Comparison of ENCODE assay signal across 1 cellular context in genomic region chr20:47501483-47502270, GRCh38.
TF ChIP-seq lines count a peak whose summit lies in the region.

Gene NCOA3, plus strand, starts transcription at chr20:47501887. Its CDS starts 120,361 bp downstream, at chr20:47622248.

TF ChIP-seq in HepG2, 621 proteins besides CTCF, POLR2A, EP300 and RAD21 (continued from another document and continues in another):
- peak; percentile 98 for TF ChIP-seq ZBTB25 (CRISPR knock-in tag; IDR thresholded peaks at IDR 0.05)
- peak; percentile 98 for TF ChIP-seq ASH2L (IDR thresholded peaks at IDR 0.05; ENCODE audit: insufficient read length, low read depth, low read length)
- no peak; the same call in 1 of the 2 replicates for TF ChIP-seq FOXC1 (CRISPR knock-in tag; IDR thresholded peaks at IDR 0.05; ENCODE audit: borderline replicate concordance)
- peak; percentile 69; the same call in 1 of the 2 replicates for TF ChIP-seq ARID2 (CRISPR knock-in tag; IDR thresholded peaks at IDR 0.05; ENCODE audit: borderline replicate concordance)
- peak; percentile 42; the same call in 1 of the 2 replicates for TF ChIP-seq HMG20A (CRISPR knock-in tag; IDR thresholded peaks at IDR 0.05; ENCODE audit: borderline replicate concordance)
- TF ChIP-seq, protein P1, sequence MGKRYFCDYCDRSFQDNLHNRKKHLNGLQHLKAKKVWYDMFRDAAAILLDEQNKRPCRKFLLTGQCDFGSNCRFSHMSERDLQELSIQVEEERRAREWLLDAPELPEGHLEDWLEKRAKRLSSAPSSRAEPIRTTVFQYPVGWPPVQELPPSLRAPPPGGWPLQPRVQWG (CRISPR knock-in tag; IDR thresholded peaks at IDR 0.05; ENCODE audit: borderline replicate concordance, low read depth), result peak; percentile 92; the same call in 1 of the 2 replicates
- TF ChIP-seq KDM3A (CRISPR knock-in tag; IDR thresholded peaks at IDR 0.05; ENCODE audit: low read depth), result peak; percentile 99
- peak; percentile 58 for TF ChIP-seq ZNF879 (CRISPR knock-in tag; IDR thresholded peaks at IDR 0.05)
- peak; percentile 65 for TF ChIP-seq ZNF232 (CRISPR knock-in tag; IDR thresholded peaks at IDR 0.05; ENCODE audit: borderline replicate concordance)
- peak; percentile 84; the same call in 1 of the 2 replicates for TF ChIP-seq ZBTB3 (CRISPR knock-in tag; IDR thresholded peaks at IDR 0.05; ENCODE audit: borderline replicate concordance, low read depth)
- TF ChIP-seq LCORL (IDR thresholded peaks at IDR 0.05), result no peak
- TF ChIP-seq LCORL (CRISPR knock-in tag; IDR thresholded peaks at IDR 0.05), result peak; percentile 95
- no peak for TF ChIP-seq ZNF10 (CRISPR knock-in tag; IDR thresholded peaks at IDR 0.05; ENCODE audit: borderline replicate concordance, low read depth)
- TF ChIP-seq DZIP1 (CRISPR knock-in tag; IDR thresholded peaks at IDR 0.05), result peak; percentile 91; the same call in 1 of the 2 replicates
- TF ChIP-seq SMAD1 (CRISPR knock-in tag; IDR thresholded peaks at IDR 0.05; ENCODE audit: borderline replicate concordance, low read depth), result peak; percentile 100
- TF ChIP-seq NONO (IDR thresholded peaks at IDR 0.05), result no peak
- peak; percentile 96 for TF ChIP-seq NONO (CRISPR knock-in tag; conservative IDR thresholded peaks at IDR 0.05)
- TF ChIP-seq, protein P2, sequence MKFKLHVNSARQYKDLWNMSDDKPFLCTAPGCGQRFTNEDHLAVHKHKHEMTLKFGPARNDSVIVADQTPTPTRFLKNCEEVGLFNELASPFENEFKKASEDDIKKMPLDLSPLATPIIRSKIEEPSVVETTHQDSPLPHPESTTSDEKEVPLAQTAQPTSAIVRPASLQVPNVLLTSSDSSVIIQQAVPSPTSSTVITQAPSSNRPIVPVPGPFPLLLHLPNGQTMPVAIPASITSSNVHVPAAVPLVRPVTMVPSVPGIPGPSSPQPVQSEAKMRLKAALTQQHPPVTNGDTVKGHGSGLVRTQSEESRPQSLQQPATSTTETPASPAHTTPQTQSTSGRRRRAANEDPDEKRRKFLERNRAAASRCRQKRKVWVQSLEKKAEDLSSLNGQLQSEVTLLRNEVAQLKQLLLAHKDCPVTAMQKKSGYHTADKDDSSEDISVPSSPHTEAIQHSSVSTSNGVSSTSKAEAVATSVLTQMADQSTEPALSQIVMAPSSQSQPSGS (CRISPR knock-in tag; IDR thresholded peaks at IDR 0.05), result peak; percentile 96
- TF ChIP-seq ZNF34 (CRISPR knock-in tag; IDR thresholded peaks at IDR 0.05; ENCODE audit: borderline replicate concordance), result 0 out of 2 replicates have a peak, but pooled peaks have one; percentile 94
- TF ChIP-seq HNRNPK (IDR thresholded peaks at IDR 0.05; ENCODE audit: low read depth, low read length, poor library complexity, severe bottlenecking), result peak; percentile 97
- peak; percentile 90 for TF ChIP-seq REXO4 (CRISPR knock-in tag; IDR thresholded peaks at IDR 0.05; ENCODE audit: borderline replicate concordance)
- peak; percentile 88 for TF ChIP-seq ZBTB2 (CRISPR knock-in tag; IDR thresholded peaks at IDR 0.05; ENCODE audit: low read depth)
- TF ChIP-seq, protein P3, sequence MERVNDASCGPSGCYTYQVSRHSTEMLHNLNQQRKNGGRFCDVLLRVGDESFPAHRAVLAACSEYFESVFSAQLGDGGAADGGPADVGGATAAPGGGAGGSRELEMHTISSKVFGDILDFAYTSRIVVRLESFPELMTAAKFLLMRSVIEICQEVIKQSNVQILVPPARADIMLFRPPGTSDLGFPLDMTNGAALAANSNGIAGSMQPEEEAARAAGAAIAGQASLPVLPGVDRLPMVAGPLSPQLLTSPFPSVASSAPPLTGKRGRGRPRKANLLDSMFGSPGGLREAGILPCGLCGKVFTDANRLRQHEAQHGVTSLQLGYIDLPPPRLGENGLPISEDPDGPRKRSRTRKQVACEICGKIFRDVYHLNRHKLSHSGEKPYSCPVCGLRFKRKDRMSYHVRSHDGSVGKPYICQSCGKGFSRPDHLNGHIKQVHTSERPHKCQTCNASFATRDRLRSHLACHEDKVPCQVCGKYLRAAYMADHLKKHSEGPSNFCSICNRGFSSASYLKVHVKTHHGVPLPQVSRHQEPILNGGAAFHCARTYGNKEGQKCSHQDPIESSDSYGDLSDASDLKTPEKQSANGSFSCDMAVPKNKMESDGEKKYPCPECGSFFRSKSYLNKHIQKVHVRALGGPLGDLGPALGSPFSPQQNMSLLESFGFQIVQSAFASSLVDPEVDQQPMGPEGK (CRISPR knock-in tag; IDR thresholded peaks at IDR 0.05), result peak; percentile 87
- TF ChIP-seq YEATS2 (CRISPR knock-in tag; IDR thresholded peaks at IDR 0.05; ENCODE audit: borderline replicate concordance), result peak; percentile 92
- no peak for TF ChIP-seq ATF1 (CRISPR knock-in tag; IDR thresholded peaks at IDR 0.05)
- TF ChIP-seq THRA (CRISPR knock-in tag; IDR thresholded peaks at IDR 0.05; ENCODE audit: borderline replicate concordance), result peak; percentile 91
- peak; percentile 72; the same call in 1 of the 2 replicates for TF ChIP-seq ZBTB42 (CRISPR knock-in tag; IDR thresholded peaks at IDR 0.05)
- TF ChIP-seq RBAK (CRISPR knock-in tag; IDR thresholded peaks at IDR 0.05), result peak; percentile 78
- TF ChIP-seq, protein P4, sequence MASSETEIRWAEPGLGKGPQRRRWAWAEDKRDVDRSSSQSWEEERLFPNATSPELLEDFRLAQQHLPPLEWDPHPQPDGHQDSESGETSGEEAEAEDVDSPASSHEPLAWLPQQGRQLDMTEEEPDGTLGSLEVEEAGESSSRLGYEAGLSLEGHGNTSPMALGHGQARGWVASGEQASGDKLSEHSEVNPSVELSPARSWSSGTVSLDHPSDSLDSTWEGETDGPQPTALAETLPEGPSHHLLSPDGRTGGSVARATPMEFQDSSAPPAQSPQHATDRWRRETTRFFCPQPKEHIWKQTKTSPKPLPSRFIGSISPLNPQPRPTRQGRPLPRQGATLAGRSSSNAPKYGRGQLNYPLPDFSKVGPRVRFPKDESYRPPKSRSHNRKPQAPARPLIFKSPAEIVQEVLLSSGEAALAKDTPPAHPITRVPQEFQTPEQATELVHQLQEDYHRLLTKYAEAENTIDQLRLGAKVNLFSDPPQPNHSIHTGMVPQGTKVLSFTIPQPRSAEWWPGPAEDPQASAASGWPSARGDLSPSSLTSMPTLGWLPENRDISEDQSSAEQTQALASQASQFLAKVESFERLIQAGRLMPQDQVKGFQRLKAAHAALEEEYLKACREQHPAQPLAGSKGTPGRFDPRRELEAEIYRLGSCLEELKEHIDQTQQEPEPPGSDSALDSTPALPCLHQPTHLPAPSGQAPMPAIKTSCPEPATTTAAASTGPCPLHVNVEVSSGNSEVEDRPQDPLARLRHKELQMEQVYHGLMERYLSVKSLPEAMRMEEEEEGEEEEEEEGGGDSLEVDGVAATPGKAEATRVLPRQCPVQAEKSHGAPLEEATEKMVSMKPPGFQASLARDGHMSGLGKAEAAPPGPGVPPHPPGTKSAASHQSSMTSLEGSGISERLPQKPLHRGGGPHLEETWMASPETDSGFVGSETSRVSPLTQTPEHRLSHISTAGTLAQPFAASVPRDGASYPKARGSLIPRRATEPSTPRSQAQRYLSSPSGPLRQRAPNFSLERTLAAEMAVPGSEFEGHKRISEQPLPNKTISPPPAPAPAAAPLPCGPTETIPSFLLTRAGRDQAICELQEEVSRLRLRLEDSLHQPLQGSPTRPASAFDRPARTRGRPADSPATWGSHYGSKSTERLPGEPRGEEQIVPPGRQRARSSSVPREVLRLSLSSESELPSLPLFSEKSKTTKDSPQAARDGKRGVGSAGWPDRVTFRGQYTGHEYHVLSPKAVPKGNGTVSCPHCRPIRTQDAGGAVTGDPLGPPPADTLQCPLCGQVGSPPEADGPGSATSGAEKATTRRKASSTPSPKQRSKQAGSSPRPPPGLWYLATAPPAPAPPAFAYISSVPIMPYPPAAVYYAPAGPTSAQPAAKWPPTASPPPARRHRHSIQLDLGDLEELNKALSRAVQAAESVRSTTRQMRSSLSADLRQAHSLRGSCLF (CRISPR knock-in tag; IDR thresholded peaks at IDR 0.05; ENCODE audit: borderline replicate concordance), result no peak
- TF ChIP-seq MEIS2 (CRISPR knock-in tag; IDR thresholded peaks at IDR 0.05), result peak; percentile 64; the same call in 1 of the 2 replicates
- TF ChIP-seq PTBP1 (IDR thresholded peaks at IDR 0.05; ENCODE audit: low read depth, low read length, poor library complexity, severe bottlenecking), result no peak
- TF ChIP-seq RFX1 (IDR thresholded peaks at IDR 0.05), result no peak
- TF ChIP-seq TCF7 (IDR thresholded peaks at IDR 0.05; ENCODE audit: low read depth), result no peak
- no peak; the same call in 1 of the 2 replicates for TF ChIP-seq ZNF260 (CRISPR knock-in tag; IDR thresholded peaks at IDR 0.05; ENCODE audit: borderline replicate concordance, low read depth)
- peak; percentile 61; the same call in 1 of the 2 replicates for TF ChIP-seq AHDC1 (CRISPR knock-in tag; IDR thresholded peaks at IDR 0.05; ENCODE audit: borderline replicate concordance)
- TF ChIP-seq ZNF264 (CRISPR knock-in tag; IDR thresholded peaks at IDR 0.05), result peak; percentile 97
